In the genomic region with DNA sequence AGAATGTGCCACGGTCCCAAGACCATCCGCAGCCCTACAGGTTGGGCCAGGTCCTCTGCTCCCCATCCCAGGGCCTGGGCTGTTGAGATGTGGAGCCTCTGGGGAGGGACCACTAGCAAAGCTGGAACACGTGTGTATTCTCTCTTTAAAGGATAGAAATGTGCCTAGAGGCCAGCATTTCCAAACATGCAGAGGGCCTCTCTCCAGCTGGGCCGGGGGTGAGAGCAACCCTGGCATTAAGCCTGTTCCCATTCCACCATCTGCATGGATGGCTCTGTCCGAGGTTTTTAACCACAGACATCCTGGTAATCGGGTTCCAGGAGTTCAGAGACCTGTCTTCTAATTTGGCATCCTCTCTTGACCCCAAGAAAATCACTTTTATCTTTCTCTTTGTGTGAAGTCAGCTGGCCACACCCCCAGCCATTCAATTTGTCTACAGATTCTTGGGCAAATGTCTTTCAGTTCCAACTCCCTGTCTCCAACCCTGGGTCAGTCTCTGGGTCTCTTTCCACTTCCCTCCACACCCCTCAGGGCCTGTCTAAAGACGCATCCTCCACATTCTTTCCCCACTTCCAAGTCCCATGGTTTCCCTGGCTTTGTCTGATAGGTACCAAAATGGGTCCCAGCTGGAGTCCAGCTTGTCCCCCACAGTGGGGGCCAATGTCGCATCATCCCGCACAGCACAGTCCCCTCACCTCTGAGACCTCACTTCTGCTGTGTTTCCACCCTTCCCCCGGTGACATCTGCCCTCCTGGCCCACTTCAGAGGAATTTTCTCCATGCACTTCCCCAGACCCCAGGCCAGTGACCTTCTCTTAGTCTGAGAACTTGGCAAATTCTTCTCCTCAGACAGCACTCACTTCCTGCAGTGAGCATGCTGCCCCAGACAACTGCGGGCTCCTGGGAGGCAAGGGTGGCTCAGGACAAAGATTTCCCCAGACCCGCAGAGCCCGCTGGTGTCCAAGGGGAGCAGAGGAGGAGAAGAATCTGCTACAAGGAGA, we compare ENCODE assay signal across 12 cellular contexts. TPM values are rescaled to one million over a fixed set of nuclear protein-coding genes. Genes with fewer than 3 reads are reported as not detected.
DNase-seq lines count a peak whose midpoint lies in the region; ATAC-seq and TF ChIP-seq lines count a peak whose summit lies in the region.
"Had no signal": no experiment of that assay in that cellular context is flagged by ENCODE, and none has a peak within 500 bp of the region (broad histone marks: within the 10 kb centered on the region; RNA-seq: fewer than 3 reads in every experiment).

No MANE protein-coding gene starts in this region.

- H3K4me3 ChIP-seq in mesenchymal stem cell (ENCODE audit: insufficient read depth in 1 of 2, low read depth in 1 of 2, low read length in 2 of 2) = peak overlapping the region in 1 of 2 experiments; percentile 17
- no peak overlapping the region for H3K4me3 ChIP-seq in thoracic aorta
- no peak overlapping the region for H3K4me3 ChIP-seq in PC-9

- H2AK5ac ChIP-seq in mesenchymal stem cell (ENCODE audit: low read length, severe bottlenecking) = peak overlapping the region; percentile 67

- H3K27ac ChIP-seq in mesenchymal stem cell (ENCODE audit: low read length, poor library complexity, severe bottlenecking) (peak overlapping the region; percentile 79), thoracic aorta (peak overlapping the region; percentile 94 to 95), PC-9 (no peak overlapping the region)

- peak overlapping the region; percentile 90 for H3K27ac Mint-ChIP-seq in chondrocyte (ENCODE audit: unreplicated experiment)
- H3K27ac Mint-ChIP-seq: activated CD4-positive, alpha-beta T cell treated with anti-CD3 and anti-CD28 coated beads, Interleukin-2, amount 10 ng/mL, durations not matched to agents 7 days and 5 days had no signal

- peak overlapping the region; percentile 84 for H3K18ac ChIP-seq in mesenchymal stem cell (ENCODE audit: low read depth in 1 of 2, low read length in 2 of 2)

- H4K91ac ChIP-seq in mesenchymal stem cell (ENCODE audit: low read length) = peak overlapping the region; percentile 84

- H3K4me3 Mint-ChIP-seq in chondrocyte (ENCODE audit: unreplicated experiment) = peak overlapping the region; percentile 20
- H3K4me3 Mint-ChIP-seq: activated CD4-positive, alpha-beta T cell treated with anti-CD3 and anti-CD28 coated beads, Interleukin-2, amount 10 ng/mL, durations not matched to agents 7 days and 5 days had no signal

- no peaks in the 10 kb centered on the region for H3K79me1 ChIP-seq in mesenchymal stem cell (replicated peaks; ENCODE audit: low read length, poor library complexity, severe bottlenecking)

- H3F3A ChIP-seq in PC-9 (ENCODE audit: insufficient read depth, low read depth) = no peaks in the 10 kb centered on the region

- peak; percentile 64 for DNase-seq in M059J (ENCODE audit: low read depth)
- no peak for DNase-seq in chondrocyte (ENCODE audit: low spot score)
- DNase-seq in mesenchymal stem cell = no peak
- no peak for DNase-seq in thoracic aorta (ENCODE audit: low spot score)
- DNase-seq in GM10248 (ENCODE audit: extremely low spot score) = no peak
- no peak for DNase-seq in PC-9
- DNase-seq: activated CD4-positive, alpha-beta T cell treated with anti-CD3 and anti-CD28 coated beads, Interleukin-2, amount 10 ng/mL, durations not matched to agents 7 days and 5 days; NCI-H2029 treated with DMSO at 0.1 percent for 48 hours; SHP77; stimulated activated CD4-positive, alpha-beta T cell treated with anti-CD3 and anti-CD28 coated beads, Interleukin-1b, Interleukin-23, amount 100 ng/mL, for 48 hours had no signal

- no peaks in the 10 kb centered on the region for H3K9me3 Mint-ChIP-seq in chondrocyte (ENCODE audit: low read depth)
- H3K9me3 Mint-ChIP-seq: activated CD4-positive, alpha-beta T cell treated with anti-CD3 and anti-CD28 coated beads, Interleukin-2, amount 10 ng/mL, durations not matched to agents 7 days and 5 days had no signal

- no peaks in the 10 kb centered on the region for H4K20me1 ChIP-seq in PC-9 (ENCODE audit: insufficient read depth)

- H2BK12ac ChIP-seq in mesenchymal stem cell (ENCODE audit: low read length in 2 of 2) = peak overlapping the region; percentile 86 to 94

- CTCF ChIA-PET in GM10248 (lab: Yijun Ruan, JAX) = no interaction called here
- CTCF ChIA-PET in PC-9 (lab: Charles Lee) = no interaction called here

- H3K79me2 ChIP-seq in PC-9 (ENCODE audit: low read depth) = no peaks in the 10 kb centered on the region

- ATAC-seq in thoracic aorta (ENCODE audit: insufficient number of reproducible peaks, low FRiP score, low read depth) = no peak
- no peak for ATAC-seq in GM18505 (IDR thresholded peaks at IDR 0.05; ENCODE audit: unreplicated experiment)
- ATAC-seq in GM18868 (IDR thresholded peaks at IDR 0.05; ENCODE audit: unreplicated experiment) = no peak

- peaks cover 18% of the 10 kb centered on the region for H3K4me1 ChIP-seq in mesenchymal stem cell (ENCODE audit: control insufficient read depth, insufficient read depth, low read depth, low read length)
- H3K4me1 ChIP-seq in thoracic aorta (ENCODE audit: control insufficient read depth in 1 of 2, low read depth in 2 of 2) = peaks cover 40 to 72% of the 10 kb centered on the region in 2 donors
- H3K4me1 ChIP-seq in PC-9 (replicated peaks; ENCODE audit: insufficient read depth) = no peaks in the 10 kb centered on the region

- H3K23ac ChIP-seq in mesenchymal stem cell (ENCODE audit: low read length in 2 of 2) = no peak overlapping the region

- no peak overlapping the region for H3K14ac ChIP-seq in mesenchymal stem cell (ENCODE audit: low read length in 2 of 2)

- no peak overlapping the region for H3K9ac ChIP-seq in mesenchymal stem cell (ENCODE audit: low read length)

- H3K27me3 ChIP-seq in mesenchymal stem cell (ENCODE audit: control insufficient read depth in 1 of 2, insufficient read depth in 1 of 2, low read length in 2 of 2) (no peaks in the 10 kb centered on the region), thoracic aorta (replicated peaks; ENCODE audit: insufficient read depth) (no peaks in the 10 kb centered on the region), PC-9 (ENCODE audit: insufficient read depth, low read depth) (no peaks in the 10 kb centered on the region)

- H3K36me3 ChIP-seq in mesenchymal stem cell (ENCODE audit: control insufficient read depth in 1 of 2, insufficient read depth in 2 of 2, low read depth in 1 of 2, low read length in 2 of 2) (no peaks in the 10 kb centered on the region), thoracic aorta (no peaks in the 10 kb centered on the region), PC-9 (ENCODE audit: low read depth) (no peaks in the 10 kb centered on the region)

- H3K9me3 ChIP-seq in mesenchymal stem cell (ENCODE audit: control insufficient read depth, low read length) (no peaks in the 10 kb centered on the region), thoracic aorta (no peaks in the 10 kb centered on the region), PC-9 (ENCODE audit: insufficient read depth, low read depth) (no peaks in the 10 kb centered on the region)

- H3K27me3 Mint-ChIP-seq in chondrocyte (ENCODE audit: low read depth) = no peaks in the 10 kb centered on the region

- peak overlapping the region; percentile 53 for H4K8ac ChIP-seq in mesenchymal stem cell (ENCODE audit: low read length)

- H3K4me2 ChIP-seq in mesenchymal stem cell (ENCODE audit: low read length, poor library complexity, severe bottlenecking) = no peak overlapping the region
- no peak overlapping the region for H3K4me2 ChIP-seq in PC-9

- no peak overlapping the region for H2AFZ ChIP-seq in mesenchymal stem cell (ENCODE audit: low read depth, low read length)
- no peak overlapping the region for H2AFZ ChIP-seq in PC-9

- intact Hi-C loops in PC-9 (cut with micrococcal nuclease; ENCODE audit: unreplicated experiment) = loop anchor here (1.0 kb wide), 1 partner anchor 25 kb away; no protein-coding TSS in a partner anchor

- H3K4me1 Mint-ChIP-seq in chondrocyte (ENCODE audit: low read depth) = peaks cover 79% of the 10 kb centered on the region
- H3K4me1 Mint-ChIP-seq: activated CD4-positive, alpha-beta T cell treated with anti-CD3 and anti-CD28 coated beads, Interleukin-2, amount 10 ng/mL, durations not matched to agents 7 days and 5 days had no signal

- H2BK5ac ChIP-seq in mesenchymal stem cell (ENCODE audit: low read depth, low read length, poor library complexity, severe bottlenecking) = no peak overlapping the region

- 76% methylated on average over 13 of the region's 13 CpGs for WGBS in mesenchymal stem cell

- H2BK120ac ChIP-seq in mesenchymal stem cell (ENCODE audit: low read depth, low read length) = peak overlapping the region; percentile 71

- H3K36me3 Mint-ChIP-seq in chondrocyte (ENCODE audit: low read depth) = no peaks in the 10 kb centered on the region

- BruUV-seq in PC-9 (replicated peaks; lab: Mats Ljungman, UMichigan) = no TSS peak

- no peak for TF ChIP-seq CTCF in chondrocyte (IDR thresholded peaks at IDR 0.05)
- no peak for TF ChIP-seq CTCF in thoracic aorta (IDR thresholded peaks at IDR 0.05)
- TF ChIP-seq CTCF in GM10248 (IDR thresholded peaks at IDR 0.05; ENCODE audit: control extremely low read depth, extremely low read depth, low read depth, missing control alignments) = no peak
- TF ChIP-seq CTCF in PC-9 (conservative IDR thresholded peaks at IDR 0.05) = no peak

- H3K4ac ChIP-seq in mesenchymal stem cell (ENCODE audit: low read depth in 1 of 2, low read length in 2 of 2) = peak overlapping the region in 1 of 2 experiments; percentile 54

- H2BK15ac ChIP-seq in mesenchymal stem cell (ENCODE audit: low read depth, poor library complexity, severe bottlenecking) = peak overlapping the region; percentile 31

- H3K9me2 ChIP-seq in PC-9 (ENCODE audit: insufficient read depth) = no peaks in the 10 kb centered on the region

- no peak for TF ChIP-seq POLR2A in GM18505 (IDR thresholded peaks at IDR 0.05; ENCODE audit: borderline replicate concordance, extremely low read depth, insufficient read depth, insufficient read length)

- POLR2A ChIA-PET in GM10248 (lab: Yijun Ruan, JAX) = no interaction called here
- POLR2A ChIA-PET in PC-9 (lab: Charles Lee; ENCODE audit: unreplicated experiment) = interaction anchor here (0.7 kb wide), 1 partner anchor 1762 kb away, joined by 6 read pairs; no protein-coding TSS in a partner anchor

RNA-seq across cellular contexts. Expression of a gene that starts 56.8 kb away (rescaled TPM):
- 2.2 and 3.9 TPM in 2 replicates for total RNA-seq in M059J (2014; rRNA removed; shearing (Covaris generic))
- total RNA-seq in chondrocyte (14.9 to 24.0 TPM (median 16.0 TPM) in 3 replicates), thoracic aorta (10 to 100 TPM; 24.8 to 25.7 TPM), PC-9 (2021) (6.5 and 7.4 TPM in 2 replicates)
- 3.7 TPM for polyA plus RNA-seq in mesenchymal stem cell (2013, experiment 1 of 2)
- 3.6 TPM for polyA plus RNA-seq in mesenchymal stem cell (2013, experiment 2 of 2)
